Comparison of ENCODE assay signal across 29 cellular contexts in the genomic region with DNA sequence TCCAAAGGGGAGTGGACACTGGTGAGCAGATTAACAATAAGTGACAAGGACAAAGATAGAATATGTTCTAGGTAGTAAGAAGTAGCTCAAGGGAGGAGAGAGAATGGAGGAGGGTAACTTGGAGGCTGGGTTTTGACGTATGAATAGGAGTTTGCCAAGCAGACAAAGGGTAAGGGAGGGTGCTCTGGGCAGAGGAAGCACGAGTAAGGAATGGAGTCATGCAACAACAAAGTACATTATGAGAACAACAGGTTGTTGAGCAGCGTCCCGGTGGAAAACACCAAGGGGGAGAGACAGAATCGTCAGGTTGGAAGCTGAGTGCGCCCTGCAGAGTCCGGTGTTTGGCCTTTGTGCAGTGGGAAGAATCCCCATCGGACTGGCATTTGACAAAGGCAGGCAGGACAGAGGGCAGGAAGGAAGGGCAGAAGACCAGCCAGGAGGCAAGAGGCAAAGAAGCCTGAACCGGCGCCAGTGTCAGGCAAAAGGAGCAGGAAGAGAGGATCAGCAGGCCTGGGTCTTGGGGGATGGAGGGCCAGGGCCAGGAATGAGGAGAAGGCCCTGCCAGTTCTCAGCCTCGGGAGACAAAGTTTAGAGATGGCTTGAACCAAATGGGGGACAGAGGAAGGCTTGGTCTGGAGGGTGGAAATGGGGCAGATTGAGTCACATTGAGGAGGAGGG.
"Had no signal": no experiment of that assay in that cellular context is flagged by ENCODE, and none has a peak within 500 bp of the region (broad histone marks: within the 10 kb centered on the region; RNA-seq: fewer than 3 reads in every experiment).

No MANE protein-coding gene starts in this region.

- DNase-seq: activated CD4-positive, alpha-beta T cell treated with anti-CD3 and anti-CD28 coated beads, Interleukin-2, amount 10 ng/mL, durations not matched to agents 24 days and 14 days; activated CD8-positive, alpha-beta memory T cell treated with anti-CD3 and anti-CD28 coated beads, Interleukin-2, amount 10 ng/mL, durations not matched to agents 7 days and 5 days; activated CD8-positive, alpha-beta T cell treated with anti-CD3 and anti-CD28 coated beads for 36 hours; activated gamma-delta T cell treated with Interleukin-2 at 50 U/mL for 16 hours; activated T-cell treated with anti-CD3 and anti-CD28 coated beads for 4 hours; adrenal gland; cerebellar nuclear complex; cortex of kidney; mammary epithelial cell; naive thymus-derived CD8-positive, alpha-beta T cell; small intestine; stimulated activated CD4-positive, alpha-beta T cell treated with anti-CD3 and anti-CD28 coated beads, Interleukin-15, amount 100 ng/mL, for 24 hours; stimulated activated CD8-positive, alpha-beta memory T cell treated with anti-CD3 and anti-CD28 coated beads, Interleukin-4, amount 100 ng/mL, for 48 hours; stimulated activated naive CD4-positive, alpha-beta T cell; SW 1271 had no signal

- FAIRE-seq: astrocyte, pancreas, small intestine, urothelium cell line had no signal

- H3K9me3 ChIP-seq: adrenal gland, breast epithelium, neutrophil, pancreas, right lobe of liver, tibial nerve had no signal

- H3K9me3 Mint-ChIP-seq: activated CD4-positive, alpha-beta T cell treated with anti-CD3 and anti-CD28 coated beads, Interleukin-2, amount 10 ng/mL, durations not matched to agents 24 days and 14 days; activated CD8-positive, alpha-beta T cell treated with anti-CD3 and anti-CD28 coated beads for 36 hours; mesothelial cell of epicardium; naive thymus-derived CD8-positive, alpha-beta T cell; T-helper 2 cell treated with Interferon-gamma antibody and Interleukin-4, amounts not matched to agents 5 μg/mL and 100 μg/mL, for 36 hours had no signal

- H3K4me1 Mint-ChIP-seq: activated CD4-positive, alpha-beta T cell treated with anti-CD3 and anti-CD28 coated beads, Interleukin-2, amount 10 ng/mL, durations not matched to agents 24 days and 14 days; activated CD8-positive, alpha-beta memory T cell treated with anti-CD3 and anti-CD28 coated beads, Interleukin-2, amount 10 ng/mL, durations not matched to agents 7 days and 5 days; mesothelial cell of epicardium had no signal

- H3K27me3 ChIP-seq: adrenal gland, breast epithelium, pancreas, right lobe of liver, tibial nerve had no signal

- H3K36me3 ChIP-seq: adrenal gland, breast epithelium, neutrophil, pancreas, right lobe of liver, tibial nerve had no signal

- H3K27me3 Mint-ChIP-seq: activated CD8-positive, alpha-beta T cell treated with anti-CD3 and anti-CD28 coated beads for 36 hours; activated naive CD8-positive, alpha-beta T cell had no signal

- H3K4me1 ChIP-seq: adrenal gland, breast epithelium, pancreas, right lobe of liver had no signal

- H3K4me3 Mint-ChIP-seq: activated CD4-positive, alpha-beta T cell treated with anti-CD3 and anti-CD28 coated beads, Interleukin-2, amount 10 ng/mL, durations not matched to agents 24 days and 14 days; activated CD8-positive, alpha-beta memory T cell treated with anti-CD3 and anti-CD28 coated beads, Interleukin-2, amount 10 ng/mL, durations not matched to agents 7 days and 5 days; activated CD8-positive, alpha-beta T cell treated with anti-CD3 and anti-CD28 coated beads for 36 hours; activated naive CD8-positive, alpha-beta T cell; mesothelial cell of epicardium; naive thymus-derived CD8-positive, alpha-beta T cell; T-helper 2 cell treated with Interferon-gamma antibody and Interleukin-4, amounts not matched to agents 5 μg/mL and 100 μg/mL, for 36 hours had no signal

- H3K36me3 Mint-ChIP-seq: activated CD8-positive, alpha-beta memory T cell treated with anti-CD3 and anti-CD28 coated beads, Interleukin-2, amount 10 ng/mL, durations not matched to agents 7 days and 5 days; activated naive CD8-positive, alpha-beta T cell; mesothelial cell of epicardium; naive thymus-derived CD8-positive, alpha-beta T cell had no signal

- H3K4me3 ChIP-seq: adrenal gland, breast epithelium, pancreas, right lobe of liver, tibial nerve had no signal

- ATAC-seq: activated CD4-positive, CD25-positive, alpha-beta regulatory T cell treated with anti-CD3 and anti-CD28 coated beads, Interleukin-2, amount 50 U/mL, for 24 hours; activated CD8-positive, alpha-beta memory T cell treated with anti-CD3 and anti-CD28 coated beads, Interleukin-2, amount 10 ng/mL, durations not matched to agents 7 days and 5 days; activated CD8-positive, alpha-beta T cell treated with anti-CD3 and anti-CD28 coated beads for 36 hours; left lobe of liver; naive thymus-derived CD8-positive, alpha-beta T cell; pancreas; right lobe of liver had no signal

- H3K27ac Mint-ChIP-seq: activated CD4-positive, alpha-beta T cell treated with anti-CD3 and anti-CD28 coated beads, Interleukin-2, amount 10 ng/mL, durations not matched to agents 24 days and 14 days; activated CD8-positive, alpha-beta memory T cell treated with anti-CD3 and anti-CD28 coated beads, Interleukin-2, amount 10 ng/mL, durations not matched to agents 7 days and 5 days; activated CD8-positive, alpha-beta T cell treated with anti-CD3 and anti-CD28 coated beads for 36 hours; activated naive CD8-positive, alpha-beta T cell; mesothelial cell of epicardium; T-helper 2 cell treated with Interferon-gamma antibody and Interleukin-4, amounts not matched to agents 5 μg/mL and 100 μg/mL, for 36 hours had no signal

- H3K27ac ChIP-seq: epithelial cell of prostate, neutrophil, pancreas, right lobe of liver, VCaP had no signal
